ENCODE assay signal across 12 cellular contexts in the genomic region with DNA sequence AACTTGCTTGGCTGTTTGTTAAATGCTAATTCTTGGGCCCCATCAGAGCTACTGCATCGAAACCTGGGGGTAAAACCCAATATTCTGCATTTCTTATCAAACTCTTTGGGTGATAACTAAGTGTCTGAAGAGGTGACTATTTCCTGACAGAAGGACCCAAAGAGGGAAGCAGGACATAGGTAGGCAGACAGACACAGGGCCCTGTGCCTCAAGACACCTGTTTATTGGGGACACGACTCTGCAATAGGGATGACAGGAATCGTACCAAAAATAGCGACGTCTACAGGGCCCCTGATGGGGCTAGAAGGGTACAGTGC. TPM values are rescaled to one million over a fixed set of nuclear protein-coding genes. Genes with fewer than 3 reads are reported as not detected.
"Had no signal": no experiment of that assay in that cellular context is flagged by ENCODE, and none has a peak within 500 bp of the region (broad histone marks: within the 10 kb centered on the region; RNA-seq: fewer than 3 reads in every experiment).

No MANE protein-coding gene starts in this region.

- H3K36me3 Mint-ChIP-seq: activated CD8-positive, alpha-beta memory T cell treated with anti-CD3 and anti-CD28 coated beads, Interleukin-2, amount 10 ng/mL, durations not matched to agents 7 days and 5 days had no signal

- H3K9me3 ChIP-seq: gastrocnemius medialis, heart right ventricle, prostate gland, SJSA1, tibial artery had no signal

- H3K27me3 ChIP-seq: gastrocnemius medialis, heart right ventricle, SJSA1, tibial artery had no signal

- H3K27ac ChIP-seq: gastrocnemius medialis, prostate gland, SJSA1 had no signal

- H3K4me3 Mint-ChIP-seq: activated CD8-positive, alpha-beta memory T cell treated with anti-CD3 and anti-CD28 coated beads, Interleukin-2, amount 10 ng/mL, durations not matched to agents 7 days and 5 days; activated naive CD8-positive, alpha-beta T cell; activated T-cell treated with anti-CD3 and anti-CD28 coated beads, Interleukin-2, amount 50 U/mL, for 4 hours had no signal

- H3K9me3 Mint-ChIP-seq: activated T-cell treated with anti-CD3 and anti-CD28 coated beads, Interleukin-2, amount 50 U/mL, for 4 hours had no signal

- ATAC-seq: activated CD8-positive, alpha-beta memory T cell treated with anti-CD3 and anti-CD28 coated beads, Interleukin-2, amount 10 ng/mL, durations not matched to agents 7 days and 5 days; activated T-cell treated with anti-CD3 and anti-CD28 coated beads, Interleukin-2, amount 50 U/mL, for 4 hours; gastrocnemius medialis; left lobe of liver had no signal

- H3K4me1 ChIP-seq: gastrocnemius medialis, prostate gland had no signal

- DNase-seq: activated CD4-positive, alpha-beta T cell treated with anti-CD3 and anti-CD28 coated beads for 1 hour; activated CD8-positive, alpha-beta memory T cell treated with anti-CD3 and anti-CD28 coated beads, Interleukin-2, amount 10 ng/mL, durations not matched to agents 7 days and 5 days; activated effector memory CD4-positive, alpha-beta T cell treated with anti-CD3 and anti-CD28 coated beads, Interleukin-2, amount 50 U/mL, for 16 hours; gastrocnemius medialis; stimulated activated CD4-positive, alpha-beta T cell treated with anti-CD3 and anti-CD28 coated beads, Interleukin-4, amount 100 ng/mL, for 1 hour had no signal

- H3K4me3 ChIP-seq: gastrocnemius medialis, heart right ventricle, prostate gland, SJSA1, tibial artery had no signal

- H3K27ac Mint-ChIP-seq: activated naive CD8-positive, alpha-beta T cell had no signal

- H3K27me3 Mint-ChIP-seq: activated CD8-positive, alpha-beta memory T cell treated with anti-CD3 and anti-CD28 coated beads, Interleukin-2, amount 10 ng/mL, durations not matched to agents 7 days and 5 days; activated naive CD8-positive, alpha-beta T cell had no signal

RNA-seq across cellular contexts. Expression of gene TMEM253, which starts 11.0 kb away (rescaled TPM):
- total RNA-seq: activated CD8-positive, alpha-beta memory T cell treated with anti-CD3 and anti-CD28 coated beads, Interleukin-2, amount 10 ng/mL, durations not matched to agents 7 days and 5 days; activated T-cell treated with anti-CD3 and anti-CD28 coated beads, Interleukin-2, amount 50 U/mL, for 4 hours; prostate gland; SJSA1 had no signal

RNA-seq across cellular contexts. Expression of gene RNASE8, which starts 32.2 kb away (rescaled TPM):
- total RNA-seq: activated CD8-positive, alpha-beta memory T cell treated with anti-CD3 and anti-CD28 coated beads, Interleukin-2, amount 10 ng/mL, durations not matched to agents 7 days and 5 days; activated T-cell treated with anti-CD3 and anti-CD28 coated beads, Interleukin-2, amount 50 U/mL, for 4 hours; gastrocnemius medialis; heart right ventricle; left lobe of liver; prostate gland; SJSA1 had no signal
- polyA plus RNA-seq: heart right ventricle had no signal

RNA-seq across cellular contexts. Expression of gene RNASE7, which starts 47.7 kb away (rescaled TPM):
- total RNA-seq: activated CD8-positive, alpha-beta memory T cell treated with anti-CD3 and anti-CD28 coated beads, Interleukin-2, amount 10 ng/mL, durations not matched to agents 7 days and 5 days; activated T-cell treated with anti-CD3 and anti-CD28 coated beads, Interleukin-2, amount 50 U/mL, for 4 hours; heart right ventricle; SJSA1 had no signal
